16 cellular contexts compared by ENCODE assay signal in the genomic region with DNA sequence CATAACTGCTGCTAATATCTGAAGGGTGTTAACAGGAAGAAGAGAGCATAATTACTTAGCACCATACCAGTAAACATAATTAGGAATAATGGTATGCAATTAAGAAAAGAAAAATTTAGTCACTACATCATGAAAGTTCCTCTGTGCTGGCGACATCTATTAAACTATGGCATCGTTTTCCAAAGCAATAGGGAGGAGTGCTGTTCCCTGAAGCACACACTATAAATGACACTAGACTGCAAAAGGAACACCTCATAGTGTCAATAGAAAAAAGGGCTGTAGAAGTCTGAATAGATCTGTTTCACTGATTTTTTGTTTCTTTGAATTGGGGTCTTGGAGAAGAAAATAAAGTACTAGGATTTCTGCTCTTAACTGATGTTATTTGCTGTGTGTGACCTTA.
DNase-seq lines count a peak whose midpoint lies in the region; ATAC-seq and TF ChIP-seq lines count a peak whose summit lies in the region.
"Had no signal": no experiment of that assay in that cellular context is flagged by ENCODE, and none has a peak within 500 bp of the region (broad histone marks: within the 10 kb centered on the region; RNA-seq: fewer than 3 reads in every experiment).

No MANE protein-coding gene starts in this region.

- H3K27me3 Mint-ChIP-seq in mesothelial cell of epicardium (ENCODE audit: low read depth) (no peaks in the 10 kb centered on the region), immature natural killer cell (ENCODE audit: low read depth in 3 of 3) (peaks cover 0 to 2% (median 0%) of the 10 kb centered on the region in 3 donors)

- H3K27ac ChIP-seq in heart right ventricle, result peak overlapping the region in 8 of 10 donors; percentile 35 to 74 (median 62)
- H3K27ac ChIP-seq: 22Rv1 had no signal

- no peak for TF ChIP-seq CTCF in heart right ventricle (IDR thresholded peaks at IDR 0.05)
- TF ChIP-seq CTCF in mesothelial cell of epicardium (IDR thresholded peaks at IDR 0.05; ENCODE audit: unreplicated experiment), result no peak
- no peak for TF ChIP-seq CTCF in omental fat pad (IDR thresholded peaks at IDR 0.05)

- H3K27me3 ChIP-seq in heart right ventricle, result no peaks in the 10 kb centered on the region

- peaks cover 0 to 21% (median 0%) of the 10 kb centered on the region in 11 donors for H3K9me3 ChIP-seq in heart right ventricle

- H3K27ac Mint-ChIP-seq in mesothelial cell of epicardium (peak overlapping the region; percentile 3), immature natural killer cell (no peak overlapping the region)
- peak overlapping the region; percentile 43 for H3K27ac Mint-ChIP-seq in stimulated activated effector memory CD8-positive, alpha-beta T cell treated with anti-CD3 and anti-CD28 coated beads, Interleukin-12 subunit alpha, Interleukin-12 subunit beta, amount 100 ng/mL, for 72 hours
- H3K27ac Mint-ChIP-seq: CD14-positive monocyte; CD8-positive, alpha-beta T cell; HFFc6 had no signal

- DNase-seq in Right ventricle myocardium superior (no peak), Right ventricle myocardium inferior (ENCODE audit: missing footprints) (no peak), heart right ventricle (no peak), mesothelial cell of epicardium (ENCODE audit: low spot score in 2 of 2, unreplicated experiment in 2 of 2) (no peak), immature natural killer cell (no peak), omental fat pad (ENCODE audit: low spot score) (no peak)
- DNase-seq in stimulated activated effector memory CD8-positive, alpha-beta T cell treated with anti-CD3 and anti-CD28 coated beads, Interleukin-12 subunit alpha, Interleukin-12 subunit beta, amount 100 ng/mL, for 72 hours (ENCODE audit: low spot score in 2 of 2), result no peak
- no peak for DNase-seq in activated CD4-positive, alpha-beta T cell treated with anti-CD3 and anti-CD28 coated beads for 48 hours
- DNase-seq: CD8-positive, alpha-beta T cell; COR-L47; GF-D8; HCEC 1CT had no signal

- 53 to 55% methylated on average over 2 of the region's 2 CpGs for WGBS in heart right ventricle, 2 donors

- no peak overlapping the region for H3K4me3 ChIP-seq in heart right ventricle

- ATAC-seq in Right ventricle myocardium superior (ENCODE audit: poor library complexity), result peak; percentile 71
- no peak for ATAC-seq in Right ventricle myocardium inferior
- ATAC-seq in heart right ventricle, result peak in 3 of 8 donors; percentile 39 to 74 (median 53)
- no peak for ATAC-seq in stimulated activated effector memory CD8-positive, alpha-beta T cell treated with anti-CD3 and anti-CD28 coated beads, Interleukin-12 subunit alpha, Interleukin-12 subunit beta, amount 100 ng/mL, for 72 hours
- ATAC-seq in omental fat pad (ENCODE audit: low FRiP score), result no peak
- ATAC-seq: CD8-positive, alpha-beta T cell; HepG2 had no signal

- H3K36me3 Mint-ChIP-seq in mesothelial cell of epicardium (no peaks in the 10 kb centered on the region), immature natural killer cell (no peaks in the 10 kb centered on the region)
- no peaks in the 10 kb centered on the region for H3K36me3 Mint-ChIP-seq in stimulated activated effector memory CD8-positive, alpha-beta T cell treated with anti-CD3 and anti-CD28 coated beads, Interleukin-12 subunit alpha, Interleukin-12 subunit beta, amount 100 ng/mL, for 72 hours
- H3K36me3 Mint-ChIP-seq: CD14-positive monocyte; CD8-positive, alpha-beta T cell had no signal

- H3K4me3 Mint-ChIP-seq in mesothelial cell of epicardium, result no peak overlapping the region
- H3K4me3 Mint-ChIP-seq in stimulated activated effector memory CD8-positive, alpha-beta T cell treated with anti-CD3 and anti-CD28 coated beads, Interleukin-12 subunit alpha, Interleukin-12 subunit beta, amount 100 ng/mL, for 72 hours, result no peak overlapping the region
- H3K4me3 Mint-ChIP-seq in immature natural killer cell, result no peak overlapping the region
- H3K4me3 Mint-ChIP-seq: CD14-positive monocyte; CD8-positive, alpha-beta T cell; HFFc6 had no signal

- H3K9me3 Mint-ChIP-seq in mesothelial cell of epicardium (peaks cover 5% of the 10 kb centered on the region), immature natural killer cell (peaks cover 0 to 11% (median 3%) of the 10 kb centered on the region in 6 donors)
- peaks cover 5% of the 10 kb centered on the region for H3K9me3 Mint-ChIP-seq in stimulated activated effector memory CD8-positive, alpha-beta T cell treated with anti-CD3 and anti-CD28 coated beads, Interleukin-12 subunit alpha, Interleukin-12 subunit beta, amount 100 ng/mL, for 72 hours
- H3K9me3 Mint-ChIP-seq: HFFc6 had no signal

- intact Hi-C loops in Right ventricle myocardium superior (cut with DNase I), result loop anchor here (5.0 kb wide), 1 partner anchor 107 kb away; no protein-coding TSS in a partner anchor
- intact Hi-C loops in Right ventricle myocardium inferior (cut with DNase I), result no loop called here
- intact Hi-C loops in heart right ventricle (cut with DNase I), result loop anchor here in 1 of 10 donors (10.0 kb wide), 1 partner anchor 105 kb away; no protein-coding TSS in a partner anchor

- H3K4me1 ChIP-seq in heart right ventricle, result peaks cover 0 to 11% (median 0%) of the 10 kb centered on the region in 9 donors

- no peaks in the 10 kb centered on the region for H3K4me1 Mint-ChIP-seq in mesothelial cell of epicardium
- no peaks in the 10 kb centered on the region for H3K4me1 Mint-ChIP-seq in stimulated activated effector memory CD8-positive, alpha-beta T cell treated with anti-CD3 and anti-CD28 coated beads, Interleukin-12 subunit alpha, Interleukin-12 subunit beta, amount 100 ng/mL, for 72 hours
- no peaks in the 10 kb centered on the region for H3K4me1 Mint-ChIP-seq in immature natural killer cell
- H3K4me1 Mint-ChIP-seq: CD14-positive monocyte had no signal

- no peaks in the 10 kb centered on the region for H3K36me3 ChIP-seq in heart right ventricle

Comparison
In these comparisons a context has a peak if more than half of its experiments do, and no peak if none do; other contexts are left out.
1. H3K27ac Mint-ChIP-seq: peak in mesothelial cell of epicardium (single experiment) and stimulated activated effector memory CD8-positive, alpha-beta T cell treated with anti-CD3 and anti-CD28 coated beads, Interleukin-12 subunit alpha, Interleukin-12 subunit beta, amount 100 ng/mL, for 72 hours (single experiment); none in immature natural killer cell (0 of 6).